In genomic region chr17:59892849-59893616, GRCh38 we compare ENCODE assay signal across 8 cellular contexts. TPM values are rescaled to one million over a fixed set of nuclear protein-coding genes. Genes with fewer than 3 reads are reported as not detected.
A peak's percentile ranks its signal among the peaks of the same experiment; 100 is the strongest.
DNase-seq lines count a peak whose midpoint lies in the region; ATAC-seq and TF ChIP-seq lines count a peak whose summit lies in the region.

RPS6KB1 (plus strand) TSS chr17:59893121; CDS start chr17:59893185, 64 bp downstream.
TUBD1 (minus strand) TSS chr17:59892943; CDS start chr17:59891002, 1,941 bp downstream.

- H3K4me3 Mint-ChIP-seq in activated T-cell treated with anti-CD3 and anti-CD28 coated beads, Interleukin-2, amount 50 U/mL, for 72 hours: peak within 1 kb of the TSS; percentile 96 to 99

- TF ChIP-seq POLR2A in Peyer's patch (IDR thresholded peaks at IDR 0.05): peak; percentile 87 to 89

- H3K9ac ChIP-seq in KMS-11: peak within 1 kb of the TSS; percentile 89
- peak within 1 kb of the TSS; percentile 87 for H3K9ac ChIP-seq in muscle layer of colon (ENCODE audit: low read length)

- peaks cover 73% of the 10 kb centered on the region for H3K79me2 ChIP-seq in KMS-11 (ENCODE audit: insufficient read depth, low read depth)

- peaks cover 17% of the 10 kb centered on the region; the same call in 1 of the 2 replicates for H4K20me1 ChIP-seq in KMS-11 (ENCODE audit: insufficient read depth)

- H3K4me3 ChIP-seq in KMS-11 (IDR thresholded peaks at IDR 0.05; ENCODE audit: insufficient read depth, low read depth, low read length) (peak within 1 kb of the TSS; percentile 66), Peyer's patch (peak within 1 kb of the TSS; percentile 86 to 99 (median 91)), muscle layer of colon (ENCODE audit: low read depth in 1 of 2, low read length in 2 of 2) (peak within 1 kb of the TSS; percentile 77 to 92)

- H3K9me3 ChIP-seq in Peyer's patch: no peaks in the 10 kb centered on the region
- no peaks in the 10 kb centered on the region for H3K9me3 ChIP-seq in muscle layer of colon (ENCODE audit: low read length)

- no peaks in the 10 kb centered on the region for H3K9me3 Mint-ChIP-seq in activated T-cell treated with anti-CD3 and anti-CD28 coated beads, Interleukin-2, amount 50 U/mL, for 72 hours

- H3K4me1 Mint-ChIP-seq in activated T-cell treated with anti-CD3 and anti-CD28 coated beads, Interleukin-2, amount 50 U/mL, for 72 hours (ENCODE audit: low read depth): peaks cover 67% of the 10 kb centered on the region

- peaks cover 35% of the 10 kb centered on the region for H3K4me1 ChIP-seq in KMS-11 (ENCODE audit: low read depth, poor library complexity, severe bottlenecking)
- peaks cover 0 to 37% (median 2%) of the 10 kb centered on the region in 4 donors for H3K4me1 ChIP-seq in Peyer's patch
- H3K4me1 ChIP-seq in muscle layer of colon (ENCODE audit: insufficient read depth, low read length): peaks cover 20% of the 10 kb centered on the region

- H3K36me3 ChIP-seq in KMS-11 (ENCODE audit: insufficient read depth): no peaks in the 10 kb centered on the region
- H3K36me3 ChIP-seq in Peyer's patch: peaks cover 0 to 5% (median 0%) of the 10 kb centered on the region in 3 donors
- H3K36me3 ChIP-seq in muscle layer of colon (ENCODE audit: insufficient read depth, low read length): peaks cover 4% of the 10 kb centered on the region

- no peaks in the 10 kb centered on the region for H3K27me3 ChIP-seq in KMS-11 (ENCODE audit: insufficient read depth, low read depth)
- no peaks in the 10 kb centered on the region for H3K27me3 ChIP-seq in Peyer's patch
- H3K27me3 ChIP-seq in muscle layer of colon (ENCODE audit: control insufficient read depth in 1 of 2, insufficient read depth in 2 of 2, low read length in 2 of 2): no peaks in the 10 kb centered on the region

- peak; percentile 97 for DNase-seq in DMS53 (lab: John Stamatoyannopoulos, UW)
- peak; percentile 92 to 99 (median 95) for DNase-seq in Peyer's patch
- DNase-seq in activated T-cell treated with anti-CD3 and anti-CD28 coated beads, Interleukin-2, amount 50 U/mL, for 72 hours: peak; percentile 95 to 97
- DNase-seq in stimulated activated CD8-positive, alpha-beta memory T cell treated with anti-CD3 and anti-CD28 coated beads, Interleukin-7, amount 100 ng/mL, for 24 hours (ENCODE audit: low read depth): peak; percentile 94

- peaks cover 12% of the 10 kb centered on the region in 2 donors for H3K36me3 Mint-ChIP-seq in activated T-cell treated with anti-CD3 and anti-CD28 coated beads, Interleukin-2, amount 50 U/mL, for 72 hours (ENCODE audit: insufficient read depth in 2 of 2)

- no peaks in the 10 kb centered on the region for H3K27me3 Mint-ChIP-seq in activated T-cell treated with anti-CD3 and anti-CD28 coated beads, Interleukin-2, amount 50 U/mL, for 72 hours (ENCODE audit: low read depth)

- H3K27ac Mint-ChIP-seq in activated T-cell treated with anti-CD3 and anti-CD28 coated beads, Interleukin-2, amount 50 U/mL, for 72 hours: peak within 1 kb of the TSS; percentile 99

- ATAC-seq in GM21723 (IDR thresholded peaks at IDR 0.05; ENCODE audit: unreplicated experiment) (peak; percentile 85), esophagus mucosa (peak; percentile 99)
- ATAC-seq in activated T-cell treated with anti-CD3 and anti-CD28 coated beads, Interleukin-2, amount 50 U/mL, for 72 hours (replicated peaks in 1 of 2): peak; percentile 95 to 96

- peak within 1 kb of the TSS; percentile 60 for H2AFZ ChIP-seq in KMS-11 (ENCODE audit: low read depth)

- H3K27ac ChIP-seq in KMS-11 (peak within 1 kb of the TSS; percentile 71), Peyer's patch (peak within 1 kb of the TSS; percentile 85 to 96 (median 91)), muscle layer of colon (ENCODE audit: low read depth, low read length) (peak within 1 kb of the TSS; percentile 83)

- H3K4me2 ChIP-seq in KMS-11: peak within 1 kb of the TSS; percentile 97

- TF ChIP-seq CTCF in KMS-11 (conservative IDR thresholded peaks at IDR 0.05; ENCODE audit: low read depth, low read length) (no peak), Peyer's patch (IDR thresholded peaks at IDR 0.05) (peak in 1 of 6 experiments; percentile 1)

RNA-seq across cellular contexts. Expression of gene RPS6KB1, which starts in this region (rescaled TPM):
- total RNA-seq in Peyer's patch: 10 to 100 TPM; 21.5 to 43.0 (median 29.9) TPM
- 10 to 100 TPM; 65.8 to 68.8 TPM for total RNA-seq in activated T-cell treated with anti-CD3 and anti-CD28 coated beads, Interleukin-2, amount 50 U/mL, for 72 hours
- 36.6 TPM for total RNA-seq in esophagus mucosa

RNA-seq across cellular contexts. Expression of gene TUBD1, which starts in this region (rescaled TPM):
- total RNA-seq in Peyer's patch (10 to 100 TPM in 1 of 4 donors, 1 to 10 TPM in 3; 8.4 to 12.2 (median 9.5) TPM), esophagus mucosa (12.5 TPM)
- total RNA-seq in activated T-cell treated with anti-CD3 and anti-CD28 coated beads, Interleukin-2, amount 50 U/mL, for 72 hours: 10 to 100 TPM; 13.8 to 14.3 TPM

Comparison
In these comparisons a context has a peak if more than half of its experiments do, and no peak if none do; other contexts are left out.
1. Peak in every context shown above with its lines: DNase-seq, ATAC-seq, H3K4me3 ChIP-seq and H3K27ac ChIP-seq.